Comparison of ENCODE assay signal across 1 cellular context in genomic region chr6:36195471-36196048, GRCh38.
TF ChIP-seq lines count a peak whose summit lies in the region.

No MANE protein-coding gene starts in this region.

TF ChIP-seq in GM23338, 12 proteins besides CTCF, POLR2A, EP300 and RAD21 (continued from another document):
- TF ChIP-seq ZNF462 (CRISPR knock-in tag; IDR thresholded peaks at IDR 0.05) (no peak), EZH2phosphoT487 (IDR thresholded peaks at IDR 0.05; ENCODE audit: unreplicated experiment) (no peak)
